In genomic region chr12:3282271-3282670, GRCh38 we compare ENCODE assay signal across 27 cellular contexts.
"Had no signal": no experiment of that assay in that cellular context is flagged by ENCODE, and none has a peak within 500 bp of the region (broad histone marks: within the 10 kb centered on the region; RNA-seq: fewer than 3 reads in every experiment).

No MANE protein-coding gene starts in this region.

- H3K9me3 Mint-ChIP-seq: dendritic cell treated with granulocyte-macrophage colony-stimulating factor and Interleukin-4, amounts not matched to agents 40 ng/mL and 50 ng/mL, for 4 days; natural killer cell; stimulated activated effector memory CD8-positive, alpha-beta T cell treated with anti-CD3 and anti-CD28 coated beads, Interleukin-12 subunit alpha, Interleukin-12 subunit beta, amount 100 ng/mL, for 72 hours had no signal

- H3K4me2 ChIP-seq: smooth muscle cell had no signal

- H3K4me1 Mint-ChIP-seq: natural killer cell; stimulated activated effector memory CD8-positive, alpha-beta T cell treated with anti-CD3 and anti-CD28 coated beads, Interleukin-12 subunit alpha, Interleukin-12 subunit beta, amount 100 ng/mL, for 72 hours had no signal

- H3K9ac ChIP-seq: parathyroid adenoma had no signal

- H3K4me3 ChIP-seq: colonic mucosa, esophagus muscularis mucosa, gastroesophageal sphincter, heart left ventricle, left lung, lower lobe of right lung, right atrium auricular region, smooth muscle cell, testis, tibial nerve, upper lobe of left lung, uterus had no signal

- H3K27ac ChIP-seq: colonic mucosa, esophagus muscularis mucosa, foreskin keratinocyte, gastroesophageal sphincter, left lung, lower lobe of right lung, parathyroid adenoma, testis, tibial nerve, upper lobe of left lung, uterus had no signal

- ATAC-seq: foreskin keratinocyte, gastroesophageal sphincter, left lung, lower lobe of right lung, natural killer cell, sciatic nerve had no signal

- H3K36me3 ChIP-seq: colonic mucosa, uterus had no signal

- H3K36me3 Mint-ChIP-seq: natural killer cell; stimulated activated effector memory CD8-positive, alpha-beta T cell treated with anti-CD3 and anti-CD28 coated beads, Interleukin-12 subunit alpha, Interleukin-12 subunit beta, amount 100 ng/mL, for 72 hours had no signal

- DNase-seq: colonic mucosa; effector CD8-positive, alpha-beta T cell; foreskin keratinocyte; hippocampal formation; left cardiac atrium; lower lobe of right lung; natural killer cell; stimulated activated CD4-positive, alpha-beta T cell treated with anti-CD3 and anti-CD28 coated beads, Interleukin-12 subunit alpha, Interleukin-12 subunit beta, amount 100 ng/mL, for 4 hours; stimulated activated CD4-positive, alpha-beta T cell treated with anti-CD3 and anti-CD28 coated beads, Interleukin-2, amount 100 ng/mL, for 24 hours; stimulated activated CD4-positive, alpha-beta T cell treated with anti-CD3 and anti-CD28 coated beads, Interleukin-4, amount 100 ng/mL, for 24 hours; stimulated activated naive CD4-positive, alpha-beta T cell treated with Interleukin-2 at 50 U/mL for 16 hours; substantia nigra; testis; uterus had no signal

- H3K4me3 Mint-ChIP-seq: dendritic cell treated with granulocyte-macrophage colony-stimulating factor and Interleukin-4, amounts not matched to agents 40 ng/mL and 50 ng/mL, for 4 days; natural killer cell; stimulated activated effector memory CD8-positive, alpha-beta T cell treated with anti-CD3 and anti-CD28 coated beads, Interleukin-12 subunit alpha, Interleukin-12 subunit beta, amount 100 ng/mL, for 72 hours had no signal

- H3K9me3 ChIP-seq: colonic mucosa, esophagus muscularis mucosa, gastroesophageal sphincter, heart left ventricle, left lung, lower lobe of right lung, right atrium auricular region, testis, tibial nerve, upper lobe of left lung, uterus had no signal

- H3K27me3 ChIP-seq: colonic mucosa, esophagus muscularis mucosa, foreskin keratinocyte, gastroesophageal sphincter, heart left ventricle, left lung, right atrium auricular region, testis, tibial nerve, upper lobe of left lung, uterus had no signal

- H3K27me3 Mint-ChIP-seq: progenitor cell of endocrine pancreas had no signal

- H3K4me1 ChIP-seq: colonic mucosa, foreskin keratinocyte, gastroesophageal sphincter, left lung, lower lobe of right lung, testis, tibial nerve, upper lobe of left lung, uterus had no signal

- H2AFZ ChIP-seq: parathyroid adenoma had no signal

- H3K27ac Mint-ChIP-seq: dendritic cell treated with granulocyte-macrophage colony-stimulating factor and Interleukin-4, amounts not matched to agents 40 ng/mL and 50 ng/mL, for 4 days; natural killer cell; progenitor cell of endocrine pancreas; stimulated activated effector memory CD8-positive, alpha-beta T cell treated with anti-CD3 and anti-CD28 coated beads, Interleukin-12 subunit alpha, Interleukin-12 subunit beta, amount 100 ng/mL, for 72 hours had no signal

- H3K79me2 ChIP-seq: parathyroid adenoma had no signal
